10 cellular contexts compared by ENCODE assay signal in genomic region chr22:17264321-17265052, GRCh38. TPM values are rescaled to one million over a fixed set of nuclear protein-coding genes. Genes with fewer than 3 reads are reported as not detected.
DNase-seq lines count a peak whose midpoint lies in the region; ATAC-seq, FAIRE-seq and TF ChIP-seq lines count a peak whose summit lies in the region.
"Had no signal": no experiment of that assay in that cellular context is flagged by ENCODE, and none has a peak within 500 bp of the region (broad histone marks: within the 10 kb centered on the region; RNA-seq: fewer than 3 reads in every experiment).

No MANE protein-coding gene starts in this region.

- intact Hi-C loops in kidney (cut with DNase I) (no loop called here), spleen (cut with DNase I; ENCODE audit: low total_unique reads) (no loop called here)

- H3K9ac ChIP-seq in adipocyte (ENCODE audit: low read length) (peak overlapping the region; percentile 35), kidney (ENCODE audit: low read length in 2 of 2) (no peak overlapping the region)

- DNase-seq in NCI-H1092 treated with DMSO at 0.1 percent for 48 hours (lab: John Stamatoyannopoulos, UW) (peak; percentile 76), NCI-H1092 (lab: John Stamatoyannopoulos, UW) (no peak), adipocyte (ENCODE audit: low read depth) (peak; percentile 15), kidney (no peak), spleen (no peak), T-helper 9 cell (no peak), T-helper 1 cell (no peak)
- DNase-seq: activated naive CD8-positive, alpha-beta T cell treated with anti-CD3 and anti-CD28 coated beads for 36 hours had no signal

- 73 to 83% (median 77%) methylated on average over 15 to 16 of the region's 16 CpGs for WGBS in spleen, 5 donors

- H3K36me3 ChIP-seq in adipocyte (ENCODE audit: control insufficient read depth, insufficient read depth, low read length, severe bottlenecking) (no peaks in the 10 kb centered on the region), kidney (ENCODE audit: control insufficient read depth in 1 of 2, insufficient read depth in 2 of 2, low read length in 2 of 2) (no peaks in the 10 kb centered on the region), spleen (no peaks in the 10 kb centered on the region)

- H3K27me3 ChIP-seq in adipocyte (replicated peaks; ENCODE audit: control insufficient read depth, insufficient read depth, low read length) (peaks cover 14% of the 10 kb centered on the region), spleen (replicated peaks in 1 of 7) (no peaks in the 10 kb centered on the region)

- H3K9me3 ChIP-seq in adipocyte (ENCODE audit: control insufficient read depth, low read length), result no peaks in the 10 kb centered on the region
- no peaks in the 10 kb centered on the region for H3K9me3 ChIP-seq in kidney (ENCODE audit: control insufficient read depth in 1 of 2, low read length in 2 of 2)
- no peaks in the 10 kb centered on the region for H3K9me3 ChIP-seq in spleen

- H3K27ac ChIP-seq in kidney (ENCODE audit: low read depth in 2 of 2, low read length in 2 of 2), result peak overlapping the region; percentile 53 to 71
- peak overlapping the region in 7 of 8 donors; percentile 4 to 75 (median 65) for H3K27ac ChIP-seq in spleen
- H3K27ac ChIP-seq: 22Rv1 had no signal

- no peak for TF ChIP-seq POLR2A in spleen (IDR thresholded peaks at IDR 0.05)

- no peak for ATAC-seq in GM18517 (IDR thresholded peaks at IDR 0.05; ENCODE audit: unreplicated experiment)

- no peak for FAIRE-seq in kidney (lab: Jason Lieb, UNC)

- peaks cover 11% of the 10 kb centered on the region for H3K4me1 ChIP-seq in adipocyte (ENCODE audit: control insufficient read depth, insufficient read depth, low read length)
- H3K4me1 ChIP-seq in kidney (ENCODE audit: control insufficient read depth in 1 of 2, insufficient read depth in 1 of 2, low read depth in 1 of 2, low read length in 2 of 2), result peaks cover 4 to 10% of the 10 kb centered on the region in 2 donors
- peaks cover 0 to 25% (median 9%) of the 10 kb centered on the region in 6 donors for H3K4me1 ChIP-seq in spleen

- H3K4me3 ChIP-seq in adipocyte (ENCODE audit: low read length), result peak overlapping the region; percentile 9
- no peak overlapping the region for H3K4me3 ChIP-seq in kidney (ENCODE audit: low read length in 2 of 2)
- H3K4me3 ChIP-seq in spleen, result no peak overlapping the region

- no peak for TF ChIP-seq CTCF in kidney (IDR thresholded peaks at IDR 0.05; ENCODE audit: borderline replicate concordance, extremely low read depth, insufficient read depth)
- no peak for TF ChIP-seq CTCF in spleen (IDR thresholded peaks at IDR 0.05 in 8 of 11, conservative IDR thresholded peaks at IDR 0.05 in 3 of 11)

RNA-seq across cellular contexts. Expression of gene ADA2, which starts 45.3 kb away (rescaled TPM):
- total RNA-seq in kidney (26.8 TPM), spleen (100 to 1,000 TPM; 115 to 187 (median 166) TPM)
- polyA plus RNA-seq in kidney (ENCODE audit: insufficient read depth, low read depth, low replicate concordance) (33.2 TPM), spleen (10 to 100 TPM; 22.0 to 30.2 (median 22.7) TPM)

Comparison
In these comparisons a context has a peak if more than half of its experiments do, and no peak if none do; other contexts are left out.
1. DNase-seq: peak in NCI-H1092 treated with DMSO at 0.1 percent for 48 hours (single experiment) and adipocyte (single experiment); none in NCI-H1092 (single experiment), kidney (single experiment), spleen (single experiment), T-helper 9 cell (single experiment) and T-helper 1 cell (0 of 5).